27 cellular contexts compared by ENCODE assay signal in the genomic region with DNA sequence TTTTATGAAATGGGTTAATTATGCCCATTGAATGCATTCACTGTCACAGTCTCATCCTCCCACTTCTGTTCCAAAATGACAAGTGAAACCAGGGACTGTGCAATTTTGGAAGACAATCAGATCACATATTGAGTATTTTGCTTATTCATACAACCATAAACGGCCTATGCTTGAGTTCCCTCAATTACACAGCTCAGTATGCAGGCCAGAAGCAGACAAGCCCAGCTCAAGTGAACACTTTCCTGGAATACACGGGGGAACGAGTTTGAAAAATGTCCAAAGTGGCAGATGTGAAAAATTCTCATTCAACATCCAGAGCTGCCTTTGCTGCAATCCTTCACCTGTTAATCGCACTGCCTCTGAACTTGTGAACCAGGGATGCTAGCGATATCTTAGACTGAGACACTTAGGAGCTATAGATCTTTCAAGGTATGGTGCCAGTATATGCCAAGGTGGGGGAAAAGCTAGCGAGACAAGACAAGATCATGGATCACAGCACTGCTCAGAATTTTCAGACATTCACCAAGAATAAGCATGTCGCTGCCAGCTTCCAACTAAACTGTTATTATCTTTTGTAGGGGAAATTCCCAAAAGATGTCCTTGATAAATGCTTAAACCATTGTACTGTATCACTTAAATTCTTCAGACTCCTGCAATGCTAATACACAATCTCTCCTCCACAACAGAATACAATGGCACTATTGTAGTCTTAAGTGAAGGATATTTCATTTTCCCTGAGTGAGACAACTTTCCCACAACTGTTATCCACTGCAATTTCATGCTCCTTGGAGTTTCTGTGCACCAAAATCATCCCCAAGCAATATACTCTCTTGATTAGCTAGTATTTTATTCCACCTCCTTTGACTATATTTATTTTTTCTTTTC.
DNase-seq lines count a peak whose midpoint lies in the region; ATAC-seq, FAIRE-seq and TF ChIP-seq lines count a peak whose summit lies in the region.
"Had no signal": no experiment of that assay in that cellular context is flagged by ENCODE, and none has a peak within 500 bp of the region (broad histone marks: within the 10 kb centered on the region; RNA-seq: fewer than 3 reads in every experiment).

No MANE protein-coding gene starts in this region.

- no peaks in the 10 kb centered on the region for H3K36me3 Mint-ChIP-seq in nephron (ENCODE audit: low read depth)
- H3K36me3 Mint-ChIP-seq: activated naive CD4-positive, alpha-beta T cell treated with anti-CD3 and anti-CD28 coated beads, Interleukin-2, amount 10 ng/mL, durations not matched to agents 7 days and 5 days had no signal

- DNase-seq in COLO829 (ENCODE audit: low spot score) (peak; percentile 43), GM19239 (ENCODE audit: insufficient read length, low spot score) (no peak), body of pancreas (peak; percentile 28 to 72 (median 48)), NCI-H345 treated with DMSO at 0.1 percent for 48 hours (lab: John Stamatoyannopoulos, UW; ENCODE audit: unreplicated experiment) (no peak), SIG-M5 (lab: John Stamatoyannopoulos, UW) (no peak)
- DNase-seq in stimulated activated naive CD8-positive, alpha-beta T cell treated with anti-CD3 and anti-CD28 coated beads, Interleukin-15, Interleukin-2, amounts not matched to agents 100 U/mL and 50 U/mL, for 24 hours = no peak
- DNase-seq: activated CD4-positive, alpha-beta T cell treated with anti-CD3 and anti-CD28 coated beads, Interleukin-2, amount 50 U/mL, for 48 hours; activated naive CD4-positive, alpha-beta T cell treated with anti-CD3 and anti-CD28 coated beads, Interleukin-2, amount 10 ng/mL, durations not matched to agents 7 days and 5 days; COR-L47; DMS79 treated with DMSO at 0.1 percent for 48 hours; mammary epithelial cell; NCI-H1092 treated with DMSO at 0.1 percent for 48 hours; NCI-H2081 treated with DMSO at 0.1 percent for 48 hours; Peyer's patch; stimulated activated CD4-positive, alpha-beta T cell treated with anti-CD3 and anti-CD28 coated beads, Interleukin-2, amount 100 ng/mL, for 24 hours; substantia nigra; T-helper 1 cell had no signal

- no peak for TF ChIP-seq POLR2A in body of pancreas (IDR thresholded peaks at IDR 0.05)

- H3K9me3 Mint-ChIP-seq in nephron = no peaks in the 10 kb centered on the region
- H3K9me3 Mint-ChIP-seq: activated naive CD4-positive, alpha-beta T cell treated with anti-CD3 and anti-CD28 coated beads, Interleukin-2, amount 10 ng/mL, durations not matched to agents 7 days and 5 days; activated T-helper 1 cell treated with anti-CD3 and anti-CD28 coated beads, Interleukin-12 subunit alpha, Interleukin-12 subunit beta, Interleukin-2, Interleukin-4 antibody, amounts not matched to agents 30 ng/mL and 10 ng/mL and 1 ng/mL, durations not matched to agents 14 hours and 24 hours and 36 hours had no signal

- FAIRE-seq in GM19239 (lab: Jason Lieb, UNC) = peak; percentile 37
- FAIRE-seq: GM18507, K562, keratinocyte had no signal

- peak overlapping the region in 2 of 4 donors; percentile 11 to 53 for H3K27ac ChIP-seq in body of pancreas
- H3K27ac ChIP-seq: BLaER1 treated with 17β-estradiol and CSF1 and Interleukin-3, amounts not matched to agents 10 nM and 100 nM; epithelial cell of prostate; Peyer's patch; SJSA1 had no signal

- H3K36me3 ChIP-seq in body of pancreas (replicated peaks in 1 of 2; ENCODE audit: insufficient read depth in 1 of 2, low read depth in 2 of 2) = no peaks in the 10 kb centered on the region
- H3K36me3 ChIP-seq: BLaER1 treated with 17β-estradiol and CSF1 and Interleukin-3, amounts not matched to agents 10 nM and 100 nM; Peyer's patch; SJSA1 had no signal

- H3K9me3 ChIP-seq in body of pancreas = no peaks in the 10 kb centered on the region
- H3K9me3 ChIP-seq: BLaER1 treated with 17β-estradiol and CSF1 and Interleukin-3, amounts not matched to agents 10 nM and 100 nM; Peyer's patch; SJSA1 had no signal

- peak overlapping the region; percentile 22 to 45 (median 28) for H3K27ac Mint-ChIP-seq in nephron
- H3K27ac Mint-ChIP-seq: activated naive CD4-positive, alpha-beta T cell treated with anti-CD3 and anti-CD28 coated beads, Interleukin-2, amount 10 ng/mL, durations not matched to agents 7 days and 5 days; activated T-helper 1 cell treated with anti-CD3 and anti-CD28 coated beads, Interleukin-12 subunit alpha, Interleukin-12 subunit beta, Interleukin-2, Interleukin-4 antibody, amounts not matched to agents 30 ng/mL and 10 ng/mL and 1 ng/mL, durations not matched to agents 14 hours and 24 hours and 36 hours had no signal

- intact Hi-C loops in body of pancreas (cut with DNase I) = no loop called here

- no peak overlapping the region for H3K4me3 Mint-ChIP-seq in nephron
- H3K4me3 Mint-ChIP-seq: activated naive CD4-positive, alpha-beta T cell treated with anti-CD3 and anti-CD28 coated beads, Interleukin-2, amount 10 ng/mL, durations not matched to agents 7 days and 5 days; activated T-helper 1 cell treated with anti-CD3 and anti-CD28 coated beads, Interleukin-12 subunit alpha, Interleukin-12 subunit beta, Interleukin-2, Interleukin-4 antibody, amounts not matched to agents 30 ng/mL and 10 ng/mL and 1 ng/mL, durations not matched to agents 14 hours and 24 hours and 36 hours had no signal

- H3K27me3 Mint-ChIP-seq in nephron (ENCODE audit: low read depth) = peaks cover 6% of the 10 kb centered on the region

- H3K4me1 Mint-ChIP-seq in nephron = peaks cover 56% of the 10 kb centered on the region
- H3K4me1 Mint-ChIP-seq: activated naive CD4-positive, alpha-beta T cell treated with anti-CD3 and anti-CD28 coated beads, Interleukin-2, amount 10 ng/mL, durations not matched to agents 7 days and 5 days had no signal

- no peak for TF ChIP-seq CTCF in body of pancreas (IDR thresholded peaks at IDR 0.05)
- TF ChIP-seq CTCF in nephron (IDR thresholded peaks at IDR 0.05; ENCODE audit: unreplicated experiment in 3 of 3) = no peak

- no peaks in the 10 kb centered on the region for H3K27me3 ChIP-seq in body of pancreas
- H3K27me3 ChIP-seq: BLaER1 treated with 17β-estradiol and CSF1 and Interleukin-3, amounts not matched to agents 10 nM and 100 nM; Peyer's patch; SJSA1 had no signal

- H3K4me3 ChIP-seq in body of pancreas = no peak overlapping the region
- H3K4me3 ChIP-seq: BLaER1 treated with 17β-estradiol and CSF1 and Interleukin-3, amounts not matched to agents 10 nM and 100 nM; K562; Peyer's patch; SJSA1; smooth muscle cell had no signal

- 26 to 27% methylated on average over 7 of the region's 7 CpGs for WGBS in body of pancreas, 2 donors

- peaks cover 46% of the 10 kb centered on the region for H3K4me1 ChIP-seq in body of pancreas
- H3K4me1 ChIP-seq: BLaER1 treated with 17β-estradiol and CSF1 and Interleukin-3, amounts not matched to agents 10 nM and 100 nM; Peyer's patch; SJSA1 had no signal

- ATAC-seq in body of pancreas = peak; percentile 78
- no peak for ATAC-seq in stimulated activated naive CD8-positive, alpha-beta T cell treated with anti-CD3 and anti-CD28 coated beads, Interleukin-15, Interleukin-2, amounts not matched to agents 100 U/mL and 50 U/mL, for 24 hours
- no peak for ATAC-seq in GM21619 (IDR thresholded peaks at IDR 0.05; ENCODE audit: unreplicated experiment)
- ATAC-seq: K562 had no signal

Comparison
In these comparisons a context has a peak if more than half of its experiments do, and no peak if none do; other contexts are left out.
1. DNase-seq: peak in COLO829 (single experiment) and body of pancreas (4 of 4); none in GM19239 (single experiment), NCI-H345 treated with DMSO at 0.1 percent for 48 hours (single experiment), SIG-M5 (single experiment) and stimulated activated naive CD8-positive, alpha-beta T cell treated with anti-CD3 and anti-CD28 coated beads, Interleukin-15, Interleukin-2, amounts not matched to agents 100 U/mL and 50 U/mL, for 24 hours (single experiment).